In genomic region chr19:5403968-5404640, GRCh38 we compare ENCODE assay signal across 8 cellular contexts. TPM values are rescaled to one million over a fixed set of nuclear protein-coding genes. Genes with fewer than 3 reads are reported as not detected.
DNase-seq lines count a peak whose midpoint lies in the region; ATAC-seq and TF ChIP-seq lines count a peak whose summit lies in the region.

No MANE protein-coding gene starts in this region.

- H3K4me3 ChIP-seq in epithelial cell of proximal tubule (ENCODE audit: low read depth, low read length): no peak overlapping the region

- peaks cover 46% of the 10 kb centered on the region for H3K27me3 Mint-ChIP-seq in nephron progenitor cell (ENCODE audit: low read depth, poor library complexity)

- H3K9me3 Mint-ChIP-seq in nephron progenitor cell: peaks cover 19% of the 10 kb centered on the region

- no peaks in the 10 kb centered on the region for H3K4me1 Mint-ChIP-seq in nephron progenitor cell

- TF ChIP-seq CTCF in epithelial cell of proximal tubule (conservative IDR thresholded peaks at IDR 0.05; ENCODE audit: low read depth, low read length) (no peak), nephron progenitor cell (IDR thresholded peaks at IDR 0.05) (no peak)

- H3K36me3 Mint-ChIP-seq in nephron progenitor cell (ENCODE audit: low read depth): no peaks in the 10 kb centered on the region

- H3K27ac Mint-ChIP-seq in nephron progenitor cell: no peak overlapping the region

- DNase-seq in GM04503 (ENCODE audit: low read depth) (peak; percentile 47), NOMO-1 treated with DMSO at 0.1 percent for 48 hours (lab: John Stamatoyannopoulos, UW; ENCODE audit: unreplicated experiment) (peak; percentile 55), epithelial cell of proximal tubule (ENCODE audit: low read depth) (peak; percentile 1), nephron progenitor cell (peak; percentile 99), stromal cell of bone marrow (ENCODE audit: low read depth) (peak; percentile 77)
- DNase-seq in activated CD8-positive, alpha-beta memory T cell treated with anti-CD3 and anti-CD28 coated beads, Interleukin-2, amount 50 U/mL, for 48 hours: peak; percentile 87

- H3K4me3 Mint-ChIP-seq in nephron progenitor cell: no peak overlapping the region

- no peak for ATAC-seq in HG03354 (IDR thresholded peaks at IDR 0.05; ENCODE audit: poor library complexity, severe bottlenecking, unreplicated experiment)
- ATAC-seq in GM18870 (IDR thresholded peaks at IDR 0.05; ENCODE audit: unreplicated experiment): no peak

RNA-seq across cellular contexts. Expression of gene ZNRF4, which starts 51.1 kb away (rescaled TPM):
- not detected in 2 replicates for total RNA-seq in epithelial cell of proximal tubule

Comparison
In these comparisons a context has a peak if more than half of its experiments do, and no peak if none do; other contexts are left out.
1. DNase-seq: peak in every context shown above with its lines; median percentile 99 in nephron progenitor cell; 87 in activated CD8-positive, alpha-beta memory T cell treated with anti-CD3 and anti-CD28 coated beads, Interleukin-2, amount 50 U/mL, for 48 hours; 77 in stromal cell of bone marrow; 55 in NOMO-1 treated with DMSO at 0.1 percent for 48 hours; 47 in GM04503; 1 in epithelial cell of proximal tubule.